In genomic region chr12:48618541-48618940, GRCh38 we compare ENCODE assay signal across 8 cellular contexts. TPM values are rescaled to one million over a fixed set of nuclear protein-coding genes. Genes with fewer than 3 reads are reported as not detected.
A peak's percentile ranks its signal among the peaks of the same experiment; 100 is the strongest.
DNase-seq lines count a peak whose midpoint lies in the region; ATAC-seq, FAIRE-seq and TF ChIP-seq lines count a peak whose summit lies in the region.

No MANE protein-coding gene starts in this region.

- H3K9me3 ChIP-seq in HepG2 (ENCODE audit: low read length) = no peaks in the 10 kb centered on the region; the same call in 1 of the 2 replicates

- ATAC-seq in HG03139 (IDR thresholded peaks at IDR 0.05; ENCODE audit: unreplicated experiment) (peak; percentile 71), HepG2 (peak; percentile 91), HG03108 (IDR thresholded peaks at IDR 0.05; ENCODE audit: unreplicated experiment) (no peak)

- H3K36me3 ChIP-seq in HepG2 (replicated peaks in 1 of 2; ENCODE audit: control insufficient read depth in 1 of 2, insufficient read depth in 2 of 2, low read length in 2 of 2) = no peaks in the 10 kb centered on the region

- H3K4me3 ChIP-seq in choroid plexus epithelial cell (ENCODE audit: low read depth, low read length) = no peak overlapping the region
- no peak overlapping the region for H3K4me3 ChIP-seq in HepG2 (replicated peaks in 1 of 3; ENCODE audit: insufficient read depth in 1 of 3, low read depth in 2 of 3, low read length in 3 of 3)

- no peak overlapping the region for H3K4me2 ChIP-seq in HepG2 (ENCODE audit: low read depth, low read length)

- peak; percentile 81 for TF ChIP-seq RAD21 in HepG2 (CRISPR knock-in tag; IDR thresholded peaks at IDR 0.05)

- no TSS peak for BruUV-seq in HepG2 (replicated peaks; lab: Mats Ljungman, UMichigan)

- TF ChIP-seq CTCF in choroid plexus epithelial cell (conservative IDR thresholded peaks at IDR 0.05; ENCODE audit: low read depth, low read length) (peak; percentile 99), HepG2 (CRISPR knock-in tag; IDR thresholded peaks at IDR 0.05) (peak; percentile 93)

- 2% methylated on average over 7 of the region's 7 CpGs for WGBS in HepG2 (ENCODE audit: low lambda C conversion rate)

- no peaks in the 10 kb centered on the region for H3K79me2 ChIP-seq in HepG2 (ENCODE audit: insufficient read depth, low read length)

- FAIRE-seq in HepG2 (lab: Jason Lieb, UNC) = peak; percentile 85

- 0 out of 5 replicates have a peak, but pooled peaks cover 0 to 2% of the 10 kb centered on the region in 2 experiments for H3K27me3 ChIP-seq in HepG2 (ENCODE audit: control insufficient read depth in 1 of 2, insufficient read depth in 2 of 2, low read length in 2 of 2)

- POLR2A ChIA-PET in HepG2 (lab: Yijun Ruan, JAX) = no interaction called here

- CTCF ChIA-PET in HepG2 (lab: Yijun Ruan, JAX; ENCODE audit: low intra/inter-chr PET ratio, low total read pairs) = interaction anchor here (1.2 to 2.8 kb wide), 2 partner anchors 75 to 76 kb away, joined by 4 to 24 read pairs; no protein-coding TSS in a partner anchor

- H4K20me1 ChIP-seq in HepG2 (ENCODE audit: insufficient read depth, low read length) = no peaks in the 10 kb centered on the region; the same call in 1 of the 2 replicates

- in situ Hi-C loops in HepG2 (cut with HindIII; ENCODE audit: extremely low pct_ligation_motif_present, low pct_unique_long_range_greater_than_20kb) = loop anchor here (5.0 kb wide), 1 partner anchor 76 kb away; no protein-coding TSS in a partner anchor

- no peak overlapping the region for H2AFZ ChIP-seq in HepG2 (ENCODE audit: low read length)

- TF ChIP-seq POLR2A in HepG2 (IDR thresholded peaks at IDR 0.05; ENCODE audit: insufficient read depth in 1 of 2, low read depth in 2 of 2, low read length in 2 of 2) = no peak

- no peak overlapping the region for H3K27ac ChIP-seq in HepG2 (ENCODE audit: extremely low read length, insufficient read depth, low read length)

- DNase-seq in GM03348 (ENCODE audit: low spot score) = peak; percentile 86
- peak; percentile 81 for DNase-seq in NCI-H510A treated with DMSO at 0.1 percent for 48 hours (lab: John Stamatoyannopoulos, UW)
- peak; percentile 50 to 67 for DNase-seq in activated CD4-positive, alpha-beta T cell treated with anti-CD3 and anti-CD28 coated beads for 24 hours (ENCODE audit: low read depth in 2 of 2)
- peak; percentile 88 for DNase-seq in choroid plexus epithelial cell (ENCODE audit: low read depth)
- DNase-seq in HepG2 (ENCODE audit: low spot score) = peak; percentile 58
- peak; percentile 58 to 64 for DNase-seq in stimulated activated CD4-positive, alpha-beta T cell treated with anti-CD3 and anti-CD28 coated beads, Interleukin-4, amount 100 ng/mL, for 48 hours (ENCODE audit: low read depth in 2 of 2)

- H3K4me1 ChIP-seq in HepG2 (ENCODE audit: insufficient read depth, low read length) = no peaks in the 10 kb centered on the region

- TF ChIP-seq EP300 in HepG2 (IDR thresholded peaks at IDR 0.05; ENCODE audit: low read depth in 2 of 2, low read length in 2 of 2) (no peak), HepG2 (CRISPR knock-in tag; IDR thresholded peaks at IDR 0.05; ENCODE audit: borderline replicate concordance) (no peak)

- intact Hi-C loops in HepG2 (cut with micrococcal nuclease; ENCODE audit: unreplicated experiment) = loop anchor here (1.0 to 10.0 kb wide), 2 partner anchors 76 to 434 kb away; partner anchors contain the start of gene CCDC184

- no peak overlapping the region for H3K9ac ChIP-seq in HepG2 (ENCODE audit: insufficient read depth, low read depth, low read length)

TF ChIP-seq in HepG2, 621 proteins besides CTCF, POLR2A, EP300 and RAD21 (continues in another document):
- TF ChIP-seq SMC3 (IDR thresholded peaks at IDR 0.05; ENCODE audit: low read length) = peak; percentile 93
- TF ChIP-seq, protein P1, sequence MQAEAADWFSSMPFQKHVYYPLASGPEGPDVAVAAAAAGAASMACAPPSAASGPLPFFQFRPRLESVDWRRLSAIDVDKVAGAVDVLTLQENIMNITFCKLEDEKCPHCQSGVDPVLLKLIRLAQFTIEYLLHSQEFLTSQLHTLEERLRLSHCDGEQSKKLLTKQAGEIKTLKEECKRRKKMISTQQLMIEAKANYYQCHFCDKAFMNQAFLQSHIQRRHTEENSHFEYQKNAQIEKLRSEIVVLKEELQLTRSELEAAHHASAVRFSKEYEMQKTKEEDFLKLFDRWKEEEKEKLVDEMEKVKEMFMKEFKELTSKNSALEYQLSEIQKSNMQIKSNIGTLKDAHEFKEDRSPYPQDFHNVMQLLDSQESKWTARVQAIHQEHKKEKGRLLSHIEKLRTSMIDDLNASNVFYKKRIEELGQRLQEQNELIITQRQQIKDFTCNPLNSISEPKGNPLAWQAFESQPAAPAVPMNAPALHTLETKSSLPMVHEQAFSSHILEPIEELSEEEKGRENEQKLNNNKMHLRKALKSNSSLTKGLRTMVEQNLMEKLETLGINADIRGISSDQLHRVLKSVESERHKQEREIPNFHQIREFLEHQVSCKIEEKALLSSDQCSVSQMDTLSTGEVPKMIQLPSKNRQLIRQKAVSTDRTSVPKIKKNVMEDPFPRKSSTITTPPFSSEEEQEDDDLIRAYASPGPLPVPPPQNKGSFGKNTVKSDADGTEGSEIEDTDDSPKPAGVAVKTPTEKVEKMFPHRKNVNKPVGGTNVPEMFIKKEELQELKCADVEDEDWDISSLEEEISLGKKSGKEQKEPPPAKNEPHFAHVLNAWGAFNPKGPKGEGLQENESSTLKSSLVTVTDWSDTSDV (CRISPR knock-in tag; IDR thresholded peaks at IDR 0.05) = no peak

RNA-seq across cellular contexts. Expression of gene LALBA, which starts 48.7 kb away (rescaled TPM):
- not detected in 2 replicates for total RNA-seq in HepG2 (2016; rRNA removed; fragmentation: Illumina TruSeq; extraction: Trizol)
- not detected in 2 replicates for total RNA-seq in HepG2 (2016; cell fraction: cytosol; rRNA removed; fragmentation: Illumina TruSeq; extraction: Trizol; ENCODE audit: low read depth)
- total RNA-seq in HepG2 (2016; cell fraction: insoluble cytoplasmic fraction; rRNA removed; fragmentation: Illumina TruSeq; extraction: Trizol) = not detected in 2 replicates
- total RNA-seq in HepG2 (2016; cell fraction: membrane; rRNA removed; fragmentation: Illumina TruSeq; extraction: Trizol) = not detected in 2 replicates
- not detected in 2 replicates for total RNA-seq in HepG2 (2016; cell fraction: nucleus; rRNA removed; fragmentation: Illumina TruSeq; extraction: Trizol)
- not detected in 2 replicates for polyA plus RNA-seq in HepG2 (2011; rRNA removed)
- not detected in 2 replicates for polyA plus RNA-seq in HepG2 (2011; cell fraction: cytosol; rRNA removed)
- polyA plus RNA-seq in HepG2 (2011; cell fraction: nucleus; rRNA removed) = not detected in 2 replicates
- not detected in 2 replicates for polyA plus RNA-seq in HepG2 (2012)
- not detected in 2 replicates for polyA plus RNA-seq in HepG2 (2016; cell fraction: cytosol; fragmentation: Illumina TruSeq; extraction: Trizol; ENCODE audit: low read depth)
- not detected in 2 replicates for polyA plus RNA-seq in HepG2 (2016; cell fraction: insoluble cytoplasmic fraction; fragmentation: Illumina TruSeq; extraction: Trizol; ENCODE audit: low read depth)
- polyA plus RNA-seq in HepG2 (2016; cell fraction: membrane; fragmentation: Illumina TruSeq; extraction: Trizol; ENCODE audit: low read depth) = not detected in 2 replicates
- polyA plus RNA-seq in HepG2 (2016; cell fraction: nucleus; fragmentation: Illumina TruSeq; extraction: Trizol; ENCODE audit: insufficient read depth, low read depth) = not detected in 2 replicates
- not detected in 2 replicates for polyA minus RNA-seq in HepG2 (2011; rRNA and poly(A)+ RNA removed; ENCODE audit: low replicate concordance)
- polyA minus RNA-seq in HepG2 (2011; cell fraction: cytosol; rRNA and poly(A)+ RNA removed) = not detected in 2 replicates
- not detected in 2 replicates for polyA minus RNA-seq in HepG2 (2011; cell fraction: nucleus; rRNA and poly(A)+ RNA removed)
